ENCODE assay signal across 9 cellular contexts in the genomic region with DNA sequence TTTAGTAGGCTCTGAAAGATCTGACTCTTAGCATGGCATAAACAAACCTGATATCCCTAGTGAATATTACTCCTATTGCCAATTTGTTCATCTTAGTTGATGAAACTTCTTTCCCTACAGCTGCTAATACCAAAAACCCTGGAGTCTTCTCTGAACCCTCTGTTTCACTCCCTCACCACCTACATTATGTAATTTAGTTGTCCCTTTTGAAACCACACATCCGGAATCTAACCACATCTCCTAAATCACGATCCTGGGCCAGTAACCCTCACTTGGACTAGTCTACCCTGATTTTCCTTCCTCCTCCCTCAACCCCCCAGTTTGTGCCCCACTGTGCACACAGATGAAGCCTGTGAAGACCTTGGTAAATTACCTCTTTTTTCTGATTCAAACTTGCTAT. TPM values are rescaled to one million over a fixed set of nuclear protein-coding genes. Genes with fewer than 3 reads are reported as not detected.
DNase-seq lines count a peak whose midpoint lies in the region; ATAC-seq and TF ChIP-seq lines count a peak whose summit lies in the region.
"Had no signal": no experiment of that assay in that cellular context is flagged by ENCODE, and none has a peak within 500 bp of the region (broad histone marks: within the 10 kb centered on the region; RNA-seq: fewer than 3 reads in every experiment).

No MANE protein-coding gene starts in this region.

- no peak overlapping the region for H3K27ac ChIP-seq in subcutaneous abdominal adipose tissue (ENCODE audit: low read depth, low read length)

- intact Hi-C loops in activated T-helper 1 cell treated with anti-CD3 and anti-CD28 coated beads, Interleukin-12 subunit alpha, Interleukin-12 subunit beta, Interleukin-2, Interleukin-4 antibody, amounts not matched to agents 30 ng/mL and 10 ng/mL and 1 ng/mL, durations not matched to agents 14 hours and 24 hours and 36 hours (cut with micrococcal nuclease), result no loop called here
- intact Hi-C loops in mucosa of descending colon (cut with DNase I, micrococcal nuclease), result no loop called here

- H3K36me3 Mint-ChIP-seq in activated naive CD4-positive, alpha-beta T cell treated with anti-CD3 and anti-CD28 coated beads, Interleukin-2, amount 10 ng/mL, durations not matched to agents 7 days and 5 days, result peaks cover 59% of the 10 kb centered on the region
- H3K36me3 Mint-ChIP-seq in activated T-helper 1 cell treated with anti-CD3 and anti-CD28 coated beads, Interleukin-12 subunit alpha, Interleukin-12 subunit beta, Interleukin-2, Interleukin-4 antibody, amounts not matched to agents 30 ng/mL and 10 ng/mL and 1 ng/mL, durations not matched to agents 14 hours and 24 hours and 36 hours (ENCODE audit: low read depth), result peaks cover 45% of the 10 kb centered on the region

- no peak for DNase-seq in activated naive CD4-positive, alpha-beta T cell treated with anti-CD3 and anti-CD28 coated beads, Interleukin-2, amount 10 ng/mL, durations not matched to agents 7 days and 5 days
- no peak for DNase-seq in activated naive CD4-positive, alpha-beta T cell treated with Interleukin-2 at 50 U/mL for 16 hours
- no peak for DNase-seq in activated T-helper 1 cell treated with anti-CD3 and anti-CD28 coated beads, Interleukin-12 subunit alpha, Interleukin-12 subunit beta, Interleukin-2, Interleukin-4 antibody, amounts not matched to agents 30 ng/mL and 10 ng/mL and 1 ng/mL, durations not matched to agents 14 hours and 24 hours and 36 hours (ENCODE audit: low spot score)
- DNase-seq in DMS79 treated with DMSO at 0.1 percent for 48 hours (lab: John Stamatoyannopoulos, UW) (no peak), glomerular visceral epithelial cell (ENCODE audit: extremely low spot score) (no peak), mucosa of descending colon (no peak)
- DNase-seq: activated CD4-positive, alpha-beta T cell treated with anti-CD3 and anti-CD28 coated beads, Interleukin-2, amount 50 U/mL, for 48 hours had no signal

- H3K27me3 Mint-ChIP-seq in activated naive CD4-positive, alpha-beta T cell treated with anti-CD3 and anti-CD28 coated beads, Interleukin-2, amount 10 ng/mL, durations not matched to agents 7 days and 5 days, result no peaks in the 10 kb centered on the region
- no peaks in the 10 kb centered on the region for H3K27me3 Mint-ChIP-seq in activated T-helper 1 cell treated with anti-CD3 and anti-CD28 coated beads, Interleukin-12 subunit alpha, Interleukin-12 subunit beta, Interleukin-2, Interleukin-4 antibody, amounts not matched to agents 30 ng/mL and 10 ng/mL and 1 ng/mL, durations not matched to agents 14 hours and 24 hours and 36 hours (ENCODE audit: insufficient read depth)

- peak overlapping the region; percentile 88 for H3K4me3 Mint-ChIP-seq in activated naive CD4-positive, alpha-beta T cell treated with anti-CD3 and anti-CD28 coated beads, Interleukin-2, amount 10 ng/mL, durations not matched to agents 7 days and 5 days
- H3K4me3 Mint-ChIP-seq in activated T-helper 1 cell treated with anti-CD3 and anti-CD28 coated beads, Interleukin-12 subunit alpha, Interleukin-12 subunit beta, Interleukin-2, Interleukin-4 antibody, amounts not matched to agents 30 ng/mL and 10 ng/mL and 1 ng/mL, durations not matched to agents 14 hours and 24 hours and 36 hours, result peak overlapping the region; percentile 94

- no peak overlapping the region for H3K9ac ChIP-seq in subcutaneous abdominal adipose tissue (ENCODE audit: low read length in 5 of 5)

- peak overlapping the region; percentile 93 for H3K4me3 ChIP-seq in iPS-18c (ENCODE audit: insufficient read depth, low read depth, low read length)
- H3K4me3 ChIP-seq in subcutaneous abdominal adipose tissue (ENCODE audit: low read depth in 1 of 5, low read length in 5 of 5), result peak overlapping the region; percentile 81 to 93 (median 88)
- no peak overlapping the region for H3K4me3 ChIP-seq in mucosa of descending colon

- H3K9me3 ChIP-seq in iPS-18c (ENCODE audit: control insufficient read depth, insufficient read depth, low read length) (no peaks in the 10 kb centered on the region), subcutaneous abdominal adipose tissue (ENCODE audit: control insufficient read depth in 5 of 5, low read length in 5 of 5) (peaks cover 28 to 65% (median 51%) of the 10 kb centered on the region in 5 donors), mucosa of descending colon (peaks cover 76% of the 10 kb centered on the region)

- TF ChIP-seq CTCF in mucosa of descending colon (IDR thresholded peaks at IDR 0.05), result no peak

- CTCF ChIA-PET in activated naive CD4-positive, alpha-beta T cell treated with anti-CD3 and anti-CD28 coated beads, Interleukin-2, amount 10 ng/mL, durations not matched to agents 7 days and 5 days (lab: Charles Lee), result interaction anchor here (0.8 kb wide), 1 partner anchor 208 kb away, joined by 4 read pairs; no protein-coding TSS in a partner anchor

- H3K4me1 ChIP-seq in subcutaneous abdominal adipose tissue (ENCODE audit: control insufficient read depth in 5 of 5, insufficient read depth in 5 of 5, low read length in 5 of 5) (peaks cover 11 to 21% (median 19%) of the 10 kb centered on the region in 5 donors), mucosa of descending colon (ENCODE audit: low read depth) (peaks cover 5% of the 10 kb centered on the region)

- peaks cover 0 to 3% (median 0%) of the 10 kb centered on the region in 5 donors for H3K27me3 ChIP-seq in subcutaneous abdominal adipose tissue (ENCODE audit: control insufficient read depth in 5 of 5, insufficient read depth in 4 of 5, low read length in 5 of 5)

- H3K4me1 Mint-ChIP-seq in activated naive CD4-positive, alpha-beta T cell treated with anti-CD3 and anti-CD28 coated beads, Interleukin-2, amount 10 ng/mL, durations not matched to agents 7 days and 5 days, result peaks cover 19% of the 10 kb centered on the region
- H3K4me1 Mint-ChIP-seq in activated T-helper 1 cell treated with anti-CD3 and anti-CD28 coated beads, Interleukin-12 subunit alpha, Interleukin-12 subunit beta, Interleukin-2, Interleukin-4 antibody, amounts not matched to agents 30 ng/mL and 10 ng/mL and 1 ng/mL, durations not matched to agents 14 hours and 24 hours and 36 hours (ENCODE audit: low read depth), result peaks cover 12% of the 10 kb centered on the region

- no peak for ATAC-seq in mucosa of descending colon

- H3K36me3 ChIP-seq in subcutaneous abdominal adipose tissue (ENCODE audit: control insufficient read depth in 5 of 5, insufficient read depth in 5 of 5, low read length in 5 of 5), result peaks cover 16 to 30% (median 30%) of the 10 kb centered on the region in 5 donors
- peaks cover 10% of the 10 kb centered on the region for H3K36me3 ChIP-seq in mucosa of descending colon (ENCODE audit: low read depth)

- peaks cover 59% of the 10 kb centered on the region for H3K9me3 Mint-ChIP-seq in activated naive CD4-positive, alpha-beta T cell treated with anti-CD3 and anti-CD28 coated beads, Interleukin-2, amount 10 ng/mL, durations not matched to agents 7 days and 5 days
- peaks cover 62% of the 10 kb centered on the region for H3K9me3 Mint-ChIP-seq in activated T-helper 1 cell treated with anti-CD3 and anti-CD28 coated beads, Interleukin-12 subunit alpha, Interleukin-12 subunit beta, Interleukin-2, Interleukin-4 antibody, amounts not matched to agents 30 ng/mL and 10 ng/mL and 1 ng/mL, durations not matched to agents 14 hours and 24 hours and 36 hours

- H3K27ac Mint-ChIP-seq in activated naive CD4-positive, alpha-beta T cell treated with anti-CD3 and anti-CD28 coated beads, Interleukin-2, amount 10 ng/mL, durations not matched to agents 7 days and 5 days, result no peak overlapping the region
- no peak overlapping the region for H3K27ac Mint-ChIP-seq in activated T-helper 1 cell treated with anti-CD3 and anti-CD28 coated beads, Interleukin-12 subunit alpha, Interleukin-12 subunit beta, Interleukin-2, Interleukin-4 antibody, amounts not matched to agents 30 ng/mL and 10 ng/mL and 1 ng/mL, durations not matched to agents 14 hours and 24 hours and 36 hours

RNA-seq across cellular contexts. Expression of gene ZNF256, which starts 1.2 kb away (rescaled TPM):
- total RNA-seq in activated T-helper 1 cell treated with anti-CD3 and anti-CD28 coated beads, Interleukin-12 subunit alpha, Interleukin-12 subunit beta, Interleukin-2, Interleukin-4 antibody, amounts not matched to agents 30 ng/mL and 10 ng/mL and 1 ng/mL, durations not matched to agents 14 hours and 24 hours and 36 hours, result 2.5 and 3.4 TPM in 2 replicates
- total RNA-seq in mucosa of descending colon, result 1 to 10 TPM; 3.0 to 7.1 (median 3.7) TPM

RNA-seq across cellular contexts. Expression of gene ZNF418, which starts 11.1 kb away (rescaled TPM):
- total RNA-seq in activated T-helper 1 cell treated with anti-CD3 and anti-CD28 coated beads, Interleukin-12 subunit alpha, Interleukin-12 subunit beta, Interleukin-2, Interleukin-4 antibody, amounts not matched to agents 30 ng/mL and 10 ng/mL and 1 ng/mL, durations not matched to agents 14 hours and 24 hours and 36 hours, result 0.70 and 3.6 TPM in 2 replicates
- total RNA-seq in mucosa of descending colon, result 10 to 100 TPM in 1 of 3 donors, 1 to 10 TPM in 1, under 1 TPM in 1; 0.82 to 15.5 (median 4.1) TPM

RNA-seq across cellular contexts. Expression of gene C19orf18, which starts 28.0 kb away (rescaled TPM):
- not detected in 2 replicates for total RNA-seq in activated T-helper 1 cell treated with anti-CD3 and anti-CD28 coated beads, Interleukin-12 subunit alpha, Interleukin-12 subunit beta, Interleukin-2, Interleukin-4 antibody, amounts not matched to agents 30 ng/mL and 10 ng/mL and 1 ng/mL, durations not matched to agents 14 hours and 24 hours and 36 hours
- 1 to 10 TPM in 1 of 3 donors, under 1 TPM in 2; 0.98 to 2.0 (median 0.99) TPM for total RNA-seq in mucosa of descending colon

RNA-seq across cellular contexts. Expression of gene ZNF417, which starts 29.9 kb away (rescaled TPM):
- 10.9 and 11.6 TPM in 2 replicates for total RNA-seq in activated T-helper 1 cell treated with anti-CD3 and anti-CD28 coated beads, Interleukin-12 subunit alpha, Interleukin-12 subunit beta, Interleukin-2, Interleukin-4 antibody, amounts not matched to agents 30 ng/mL and 10 ng/mL and 1 ng/mL, durations not matched to agents 14 hours and 24 hours and 36 hours
- 10 to 100 TPM; 12.3 to 19.9 (median 15.7) TPM for total RNA-seq in mucosa of descending colon

RNA-seq across cellular contexts. Expression of gene ZNF606, which starts 56.3 kb away (rescaled TPM):
- 6.3 and 6.4 TPM in 2 replicates for total RNA-seq in activated T-helper 1 cell treated with anti-CD3 and anti-CD28 coated beads, Interleukin-12 subunit alpha, Interleukin-12 subunit beta, Interleukin-2, Interleukin-4 antibody, amounts not matched to agents 30 ng/mL and 10 ng/mL and 1 ng/mL, durations not matched to agents 14 hours and 24 hours and 36 hours
- 10 to 100 TPM; 11.6 to 17.1 (median 13.8) TPM for total RNA-seq in mucosa of descending colon
